ENCODE assay signal across 15 cellular contexts in genomic region chr1:14511856-14512585, GRCh38.
A peak's percentile ranks its signal among the peaks of the same experiment; 100 is the strongest.
DNase-seq lines count a peak whose midpoint lies in the region; ATAC-seq and TF ChIP-seq lines count a peak whose summit lies in the region.
"Had no signal": no experiment of that assay in that cellular context is flagged by ENCODE, and none has a peak within 500 bp of the region (broad histone marks: within the 10 kb centered on the region; RNA-seq: fewer than 3 reads in every experiment).

No MANE protein-coding gene starts in this region.

- DNase-seq in esophagus squamous epithelium (lab: John Stamatoyannopoulos, UW) (no peak), vagina (ENCODE audit: extremely low spot score in 2 of 2) (no peak), dermis blood vessel endothelial cell (no peak), SW 1271 (lab: John Stamatoyannopoulos, UW) (no peak)
- DNase-seq: BE2C; CD4-positive, alpha-beta memory T cell; DMS79; HCEC 1CT; HFFc6 had no signal

- no peaks in the 10 kb centered on the region for H3K9me3 ChIP-seq in HUES48 (ENCODE audit: control insufficient read depth, insufficient read depth, low read length)
- no peaks in the 10 kb centered on the region for H3K9me3 ChIP-seq in esophagus squamous epithelium
- no peaks in the 10 kb centered on the region for H3K9me3 ChIP-seq in vagina
- H3K9me3 ChIP-seq: BE2C had no signal

- 77 to 83% methylated on average over 10 to 13 of the region's 13 CpGs for WGBS in esophagus squamous epithelium, 2 donors

- no peaks in the 10 kb centered on the region for H3K36me3 ChIP-seq in HUES48 (ENCODE audit: control insufficient read depth, insufficient read depth, low read length)
- H3K36me3 ChIP-seq in esophagus squamous epithelium: no peaks in the 10 kb centered on the region
- no peaks in the 10 kb centered on the region for H3K36me3 ChIP-seq in vagina
- H3K36me3 ChIP-seq: BE2C had no signal

- H3K27ac Mint-ChIP-seq in nephron: peak overlapping the region in 2 of 3 experiments; percentile 12 to 73
- H3K27ac Mint-ChIP-seq: CD4-positive, alpha-beta memory T cell; HFFc6 had no signal

- TF ChIP-seq POLR2A in esophagus squamous epithelium (IDR thresholded peaks at IDR 0.05) (no peak), vagina (IDR thresholded peaks at IDR 0.05) (no peak)

- H3K4me3 ChIP-seq in HUES48 (ENCODE audit: low read depth, low read length) (no peak overlapping the region), esophagus squamous epithelium (no peak overlapping the region), vagina (no peak overlapping the region)
- H3K4me3 ChIP-seq: GM12878 had no signal

- H3K4me3 Mint-ChIP-seq in nephron: no peak overlapping the region
- H3K4me3 Mint-ChIP-seq: CD4-positive, alpha-beta memory T cell; HFFc6 had no signal

- peaks cover 24% of the 10 kb centered on the region for H3K4me1 ChIP-seq in HUES48 (ENCODE audit: control insufficient read depth, insufficient read depth, low read length)
- peaks cover 0 to 36% (median 0%) of the 10 kb centered on the region in 3 donors for H3K4me1 ChIP-seq in esophagus squamous epithelium
- peaks cover 8% of the 10 kb centered on the region for H3K4me1 ChIP-seq in vagina
- H3K4me1 ChIP-seq: BE2C had no signal

- intact Hi-C loops in esophagus squamous epithelium (cut with DNase I) (no loop called here), vagina (cut with DNase I) (no loop called here)

- H3K9ac ChIP-seq in HUES48 (ENCODE audit: low read depth, low read length): no peak overlapping the region

- H3K4me1 Mint-ChIP-seq in nephron: peaks cover 39% of the 10 kb centered on the region
- H3K4me1 Mint-ChIP-seq: CD4-positive, alpha-beta memory T cell had no signal

- H3K36me3 Mint-ChIP-seq in nephron (ENCODE audit: low read depth): no peaks in the 10 kb centered on the region
- H3K36me3 Mint-ChIP-seq: CD4-positive, alpha-beta memory T cell had no signal

- H3K9me3 Mint-ChIP-seq in nephron: no peaks in the 10 kb centered on the region

- H3K27ac ChIP-seq in HUES48 (ENCODE audit: low read depth, low read length): peak overlapping the region; percentile 60
- peak overlapping the region in 3 of 4 donors; percentile 2 to 51 (median 16) for H3K27ac ChIP-seq in esophagus squamous epithelium
- peak overlapping the region; percentile 44 for H3K27ac ChIP-seq in vagina
- H3K27ac ChIP-seq: C4-2B, HL-60 had no signal

- ATAC-seq in GM21737 (IDR thresholded peaks at IDR 0.05; ENCODE audit: unreplicated experiment): no peak
- ATAC-seq: GM12878 had no signal

- no peaks in the 10 kb centered on the region; the same call in 1 of the 2 replicates for H3K27me3 ChIP-seq in HUES48 (ENCODE audit: control insufficient read depth, insufficient read depth, low read length)
- no peaks in the 10 kb centered on the region for H3K27me3 ChIP-seq in esophagus squamous epithelium
- H3K27me3 ChIP-seq in vagina: no peaks in the 10 kb centered on the region
- H3K27me3 ChIP-seq: BE2C had no signal

- TF ChIP-seq CTCF in esophagus squamous epithelium (IDR thresholded peaks at IDR 0.05) (no peak), nephron (IDR thresholded peaks at IDR 0.05; ENCODE audit: unreplicated experiment in 3 of 3) (no peak), vagina (IDR thresholded peaks at IDR 0.05) (no peak)

- no peaks in the 10 kb centered on the region for H3K27me3 Mint-ChIP-seq in nephron (ENCODE audit: low read depth)
